Comparison of ENCODE assay signal across 8 cellular contexts in genomic region chr19:1249990-1250298, GRCh38. TPM values are rescaled to one million over a fixed set of nuclear protein-coding genes. Genes with fewer than 3 reads are reported as not detected.
DNase-seq lines count a peak whose midpoint lies in the region; ATAC-seq, FAIRE-seq and TF ChIP-seq lines count a peak whose summit lies in the region.

No MANE protein-coding gene starts in this region.

- no peak for FAIRE-seq in small intestine (lab: Jason Lieb, UNC)

- H3K36me3 ChIP-seq in HAP-1 (replicated peaks) (peaks cover 30% of the 10 kb centered on the region), hepatocyte (replicated peaks; ENCODE audit: insufficient read depth, low read depth) (no peaks in the 10 kb centered on the region), small intestine (ENCODE audit: control insufficient read depth in 2 of 2, insufficient read depth in 2 of 2, low read length in 2 of 2) (peaks cover 8 to 18% of the 10 kb centered on the region in 2 donors)

- no peak for TF ChIP-seq CTCF in hepatocyte (IDR thresholded peaks at IDR 0.05; ENCODE audit: poor library complexity)

- H3K9me2 ChIP-seq in hepatocyte (replicated peaks; ENCODE audit: insufficient read depth): no peaks in the 10 kb centered on the region

- intact Hi-C loops in activated CD4-positive, alpha-beta memory T cell treated with anti-CD3 and anti-CD28 coated beads for 36 hours (cut with micrococcal nuclease): loop anchor here (1.0 to 2.0 kb wide), 5 partner anchors 10 to 453 kb away; partner anchors contain the start of genes DAZAP1, NDUFS7 and PTBP1

- H3K4me3 ChIP-seq in HAP-1 (peak overlapping the region; percentile 83), hepatocyte (peak overlapping the region; percentile 83), small intestine (ENCODE audit: low read depth in 1 of 2, low read length in 2 of 2) (peak overlapping the region; percentile 94 to 98)

- H3K9me3 ChIP-seq in HAP-1 (no peaks in the 10 kb centered on the region), hepatocyte (ENCODE audit: low read depth) (no peaks in the 10 kb centered on the region), small intestine (ENCODE audit: control insufficient read depth, low read depth) (no peaks in the 10 kb centered on the region)

- no peak overlapping the region for H2AFZ ChIP-seq in hepatocyte

- H3K27ac ChIP-seq in hepatocyte (peak overlapping the region; percentile 98), small intestine (ENCODE audit: low read depth in 1 of 2, low read length in 1 of 2) (peak overlapping the region; percentile 90 to 96)

- H3K4me1 ChIP-seq in HAP-1 (peaks cover 4% of the 10 kb centered on the region; the same call in 1 of the 2 replicates), hepatocyte (ENCODE audit: insufficient read depth) (peaks cover 43% of the 10 kb centered on the region), small intestine (ENCODE audit: control insufficient read depth in 2 of 2, insufficient read depth in 1 of 2, low read depth in 1 of 2, low read length in 1 of 2) (peaks cover 2 to 9% of the 10 kb centered on the region in 2 donors)

- no peaks in the 10 kb centered on the region for H3K27me3 Mint-ChIP-seq in activated CD4-positive, alpha-beta memory T cell treated with anti-CD3 and anti-CD28 coated beads for 36 hours

- ATAC-seq in GM21390 (IDR thresholded peaks at IDR 0.05; ENCODE audit: unreplicated experiment): no peak
- no peak for ATAC-seq in GM18519 (IDR thresholded peaks at IDR 0.05; ENCODE audit: low FRiP score, unreplicated experiment)
- no peak for ATAC-seq in GM21447 (IDR thresholded peaks at IDR 0.05; ENCODE audit: unreplicated experiment)

- CTCF ChIA-PET in activated CD4-positive, alpha-beta memory T cell treated with anti-CD3 and anti-CD28 coated beads for 36 hours (lab: Charles Lee): interaction anchor here (1.0 kb wide), 1 partner anchor 19 kb away, joined by 4 read pairs; the partner anchor contains the start of gene CIRBP

- peaks cover 46% of the 10 kb centered on the region for H3K79me2 ChIP-seq in hepatocyte

- POLR2A ChIA-PET in activated CD4-positive, alpha-beta memory T cell treated with anti-CD3 and anti-CD28 coated beads for 36 hours (lab: Charles Lee): interaction anchor here (0.6 kb wide), 1 partner anchor 166 kb away, joined by 3 read pairs; no protein-coding TSS in a partner anchor

- peaks cover 28% of the 10 kb centered on the region for H3K36me3 Mint-ChIP-seq in activated CD4-positive, alpha-beta memory T cell treated with anti-CD3 and anti-CD28 coated beads for 36 hours

- peaks cover 12% of the 10 kb centered on the region for H3K4me1 Mint-ChIP-seq in activated CD4-positive, alpha-beta memory T cell treated with anti-CD3 and anti-CD28 coated beads for 36 hours (ENCODE audit: low read depth)

- 3% methylated on average over 16 of the region's 45 CpGs for WGBS in hepatocyte (ENCODE audit: low lambda C conversion rate, missing lambda C conversion rate)
- 0 to 1% (median 1%) methylated on average over 30 to 45 of the region's 45 CpGs for WGBS in small intestine, 3 donors

- in situ Hi-C loops in HAP-1 (cut with MboI; ENCODE audit: low sequenced_read_pairs): loop anchor here (10.0 kb wide), 1 partner anchor 325 kb away; the partner anchor contains the start of gene ARID3A

- H4K20me1 ChIP-seq in hepatocyte (ENCODE audit: insufficient read depth, poor library complexity, severe bottlenecking): peaks cover 24% of the 10 kb centered on the region

- peak overlapping the region; percentile 71 for H3K4me3 Mint-ChIP-seq in activated CD4-positive, alpha-beta memory T cell treated with anti-CD3 and anti-CD28 coated beads for 36 hours

- H3K27me3 ChIP-seq in HAP-1 (ENCODE audit: low read depth): no peaks in the 10 kb centered on the region
- H3K27me3 ChIP-seq in hepatocyte: no peaks in the 10 kb centered on the region
- no peaks in the 10 kb centered on the region for H3K27me3 ChIP-seq in small intestine (ENCODE audit: control insufficient read depth in 2 of 2, insufficient read depth in 2 of 2, low read length in 2 of 2)

- H3K9me3 Mint-ChIP-seq in activated CD4-positive, alpha-beta memory T cell treated with anti-CD3 and anti-CD28 coated beads for 36 hours: no peaks in the 10 kb centered on the region

- peak overlapping the region; percentile 91 for H3K4me2 ChIP-seq in hepatocyte

- DNase-seq in HAP-1 (ENCODE audit: low spot score in 2 of 2) (no peak), hepatocyte (ENCODE audit: low spot score) (no peak), small intestine (no peak)
- no peak for DNase-seq in activated CD4-positive, alpha-beta memory T cell treated with anti-CD3 and anti-CD28 coated beads for 36 hours
- DNase-seq in stimulated activated naive CD4-positive, alpha-beta T cell (lab: John Stamatoyannopoulos, UW): no peak

- peak overlapping the region; percentile 82 for H3K27ac Mint-ChIP-seq in activated CD4-positive, alpha-beta memory T cell treated with anti-CD3 and anti-CD28 coated beads for 36 hours

RNA-seq across cellular contexts. Expression of gene MIDN, which starts 1.6 kb away (rescaled TPM):
- total RNA-seq in activated CD4-positive, alpha-beta memory T cell treated with anti-CD3 and anti-CD28 coated beads for 36 hours: 10 to 100 TPM; 54.1 to 54.6 TPM
- 28.7 and 30.1 TPM in 2 replicates for total RNA-seq in hepatocyte
- polyA plus RNA-seq in hepatocyte: 94.6 and 98.4 TPM in 2 replicates
- 10 to 100 TPM; 28.1 to 35.4 (median 30.6) TPM for polyA plus RNA-seq in small intestine

RNA-seq across cellular contexts. Expression of gene ATP5F1D, which starts 8.4 kb away (rescaled TPM):
- 100 to 1,000 TPM; 178 to 192 TPM for total RNA-seq in activated CD4-positive, alpha-beta memory T cell treated with anti-CD3 and anti-CD28 coated beads for 36 hours
- 54.0 and 64.1 TPM in 2 replicates for total RNA-seq in hepatocyte
- 291 and 297 TPM in 2 replicates for polyA plus RNA-seq in hepatocyte
- polyA plus RNA-seq in small intestine: 100 to 1,000 TPM; 310 to 823 (median 675) TPM

RNA-seq across cellular contexts. Expression of gene CBARP, which starts 12.1 kb away (rescaled TPM):
- 1 to 10 TPM; 1.3 to 2.1 TPM for total RNA-seq in activated CD4-positive, alpha-beta memory T cell treated with anti-CD3 and anti-CD28 coated beads for 36 hours
- 1.1 and 4.2 TPM in 2 replicates for total RNA-seq in hepatocyte
- polyA plus RNA-seq in hepatocyte (7.1 and 10.7 TPM in 2 replicates), small intestine (under 1 TPM in 1 of 3 donors, not detected in 2; 0.30 TPM)

RNA-seq across cellular contexts. Expression of gene CIRBP, which starts 19.2 kb away (rescaled TPM):
- total RNA-seq in activated CD4-positive, alpha-beta memory T cell treated with anti-CD3 and anti-CD28 coated beads for 36 hours: 100 to 1,000 TPM; 171 to 173 TPM
- total RNA-seq in hepatocyte: 212 and 361 TPM in 2 replicates
- polyA plus RNA-seq in hepatocyte: 202 and 261 TPM in 2 replicates
- polyA plus RNA-seq in small intestine: 100 to 1,000 TPM; 250 to 377 (median 368) TPM

RNA-seq across cellular contexts. Expression of gene FAM174C, which starts 25.4 kb away (rescaled TPM):
- 10 to 100 TPM; 74.8 to 76.1 TPM for total RNA-seq in activated CD4-positive, alpha-beta memory T cell treated with anti-CD3 and anti-CD28 coated beads for 36 hours
- total RNA-seq in hepatocyte: 25.5 TPM in 2 replicates
- polyA plus RNA-seq in hepatocyte (79.9 and 89.5 TPM in 2 replicates), small intestine (100 to 1,000 TPM in 1 of 3 donors, 10 to 100 TPM in 2; 80.6 to 118 (median 84.1) TPM)
